In the genomic region with DNA sequence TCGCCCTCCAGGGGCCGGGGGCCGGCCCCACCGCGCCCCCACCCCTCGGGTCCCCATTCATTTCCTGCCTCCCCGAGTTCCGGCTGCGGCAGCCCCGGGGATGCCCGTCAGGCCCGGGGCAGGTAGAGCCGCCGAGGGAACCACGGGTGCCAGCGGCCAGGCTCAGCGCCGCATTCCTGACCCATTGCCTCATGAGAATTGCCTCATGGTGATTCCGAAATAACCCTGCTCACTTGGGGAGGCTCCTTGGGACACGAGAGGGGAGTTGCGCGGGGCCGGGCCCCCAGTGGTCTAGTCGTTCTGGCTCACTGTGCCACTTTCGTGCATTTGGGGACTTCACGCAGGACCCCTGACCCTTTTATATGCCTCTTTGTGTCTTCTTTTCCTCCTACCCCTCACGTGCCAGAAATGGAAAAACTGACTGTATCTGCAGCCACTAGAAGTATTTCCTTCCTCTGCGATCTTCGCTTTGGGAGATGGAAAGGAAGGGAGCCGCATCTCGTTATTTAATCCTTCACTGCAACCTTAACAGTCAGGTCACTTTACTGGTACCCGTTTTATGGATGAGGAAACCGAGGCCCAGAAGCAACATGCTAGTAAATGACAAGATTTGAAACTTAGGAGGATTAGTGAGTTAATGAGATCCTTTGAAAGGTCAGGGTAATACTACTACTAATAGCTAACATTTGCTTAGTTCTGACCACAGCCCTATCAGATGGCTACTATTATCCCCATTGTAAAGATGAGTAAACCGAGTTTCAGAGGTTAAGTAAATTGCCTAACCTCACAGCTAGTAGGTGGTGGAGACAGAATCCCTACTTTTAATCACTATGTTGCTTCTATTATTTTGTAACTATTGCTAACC, we compare ENCODE assay signal across 1 cellular context.
TF ChIP-seq lines count a peak whose summit lies in the region.

No MANE protein-coding gene starts in this region.

TF ChIP-seq in GM12878, 131 proteins besides CTCF, POLR2A, EP300 and RAD21 (continued from another document):
- TF ChIP-seq, protein P1, sequence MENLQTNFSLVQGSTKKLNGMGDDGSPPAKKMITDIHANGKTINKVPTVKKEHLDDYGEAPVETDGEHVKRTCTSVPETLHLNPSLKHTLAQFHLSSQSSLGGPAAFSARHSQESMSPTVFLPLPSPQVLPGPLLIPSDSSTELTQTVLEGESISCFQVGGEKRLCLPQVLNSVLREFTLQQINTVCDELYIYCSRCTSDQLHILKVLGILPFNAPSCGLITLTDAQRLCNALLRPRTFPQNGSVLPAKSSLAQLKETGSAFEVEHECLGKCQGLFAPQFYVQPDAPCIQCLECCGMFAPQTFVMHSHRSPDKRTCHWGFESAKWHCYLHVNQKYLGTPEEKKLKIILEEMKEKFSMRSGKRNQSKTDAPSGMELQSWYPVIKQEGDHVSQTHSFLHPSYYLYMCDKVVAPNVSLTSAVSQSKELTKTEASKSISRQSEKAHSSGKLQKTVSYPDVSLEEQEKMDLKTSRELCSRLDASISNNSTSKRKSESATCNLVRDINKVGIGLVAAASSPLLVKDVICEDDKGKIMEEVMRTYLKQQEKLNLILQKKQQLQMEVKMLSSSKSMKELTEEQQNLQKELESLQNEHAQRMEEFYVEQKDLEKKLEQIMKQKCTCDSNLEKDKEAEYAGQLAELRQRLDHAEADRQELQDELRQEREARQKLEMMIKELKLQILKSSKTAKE (IDR thresholded peaks at IDR 0.05; ENCODE audit: low read depth, poor library complexity, severe bottlenecking), result no peak
- TF ChIP-seq, protein P2, sequence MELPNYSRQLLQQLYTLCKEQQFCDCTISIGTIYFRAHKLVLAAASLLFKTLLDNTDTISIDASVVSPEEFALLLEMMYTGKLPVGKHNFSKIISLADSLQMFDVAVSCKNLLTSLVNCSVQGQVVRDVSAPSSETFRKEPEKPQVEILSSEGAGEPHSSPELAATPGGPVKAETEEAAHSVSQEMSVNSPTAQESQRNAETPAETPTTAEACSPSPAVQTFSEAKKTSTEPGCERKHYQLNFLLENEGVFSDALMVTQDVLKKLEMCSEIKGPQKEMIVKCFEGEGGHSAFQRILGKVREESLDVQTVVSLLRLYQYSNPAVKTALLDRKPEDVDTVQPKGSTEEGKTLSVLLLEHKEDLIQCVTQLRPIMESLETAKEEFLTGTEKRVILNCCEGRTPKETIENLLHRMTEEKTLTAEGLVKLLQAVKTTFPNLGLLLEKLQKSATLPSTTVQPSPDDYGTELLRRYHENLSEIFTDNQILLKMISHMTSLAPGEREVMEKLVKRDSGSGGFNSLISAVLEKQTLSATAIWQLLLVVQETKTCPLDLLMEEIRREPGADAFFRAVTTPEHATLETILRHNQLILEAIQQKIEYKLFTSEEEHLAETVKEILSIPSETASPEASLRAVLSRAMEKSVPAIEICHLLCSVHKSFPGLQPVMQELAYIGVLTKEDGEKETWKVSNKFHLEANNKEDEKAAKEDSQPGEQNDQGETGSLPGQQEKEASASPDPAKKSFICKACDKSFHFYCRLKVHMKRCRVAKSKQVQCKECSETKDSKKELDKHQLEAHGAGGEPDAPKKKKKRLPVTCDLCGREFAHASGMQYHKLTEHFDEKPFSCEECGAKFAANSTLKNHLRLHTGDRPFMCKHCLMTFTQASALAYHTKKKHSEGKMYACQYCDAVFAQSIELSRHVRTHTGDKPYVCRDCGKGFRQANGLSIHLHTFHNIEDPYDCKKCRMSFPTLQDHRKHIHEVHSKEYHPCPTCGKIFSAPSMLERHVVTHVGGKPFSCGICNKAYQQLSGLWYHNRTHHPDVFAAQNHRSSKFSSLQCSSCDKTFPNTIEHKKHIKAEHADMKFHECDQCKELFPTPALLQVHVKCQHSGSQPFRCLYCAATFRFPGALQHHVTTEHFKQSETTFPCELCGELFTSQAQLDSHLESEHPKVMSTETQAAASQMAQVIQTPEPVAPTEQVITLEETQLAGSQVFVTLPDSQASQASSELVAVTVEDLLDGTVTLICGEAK (IDR thresholded peaks at IDR 0.05; ENCODE audit: borderline replicate concordance), result no peak
- TF ChIP-seq ZNF274 (IDR thresholded peaks at IDR 0.05; ENCODE audit: insufficient read depth, insufficient read length) (no peak), NBN (IDR thresholded peaks at IDR 0.05) (0 out of 2 replicates have a peak, but pooled peaks have one; percentile 19), HDGF (IDR thresholded peaks at IDR 0.05) (peak; percentile 39; the same call in 1 of the 2 replicates), NFYA (IDR thresholded peaks at IDR 0.05; ENCODE audit: borderline replicate concordance, low read depth, low read length) (no peak), ETV6 (conservative IDR thresholded peaks at IDR 0.05 in 1 of 2, IDR thresholded peaks at IDR 0.05 in 1 of 2; ENCODE audit: borderline replicate concordance in 1 of 2, low read depth in 1 of 2) (no peak), TARDBP (IDR thresholded peaks at IDR 0.05; ENCODE audit: borderline replicate concordance) (no peak), EZH2 (IDR thresholded peaks at IDR 0.05; ENCODE audit: borderline replicate concordance, control insufficient read depth, low read depth, low read length) (no peak), BHLHE40 (IDR thresholded peaks at IDR 0.05; ENCODE audit: borderline replicate concordance in 1 of 2, low read depth in 2 of 2, low read length in 1 of 2) (peak; percentile 26 to 66; a peak in 3 of 4 replicates), MTA3 (IDR thresholded peaks at IDR 0.05; ENCODE audit: borderline replicate concordance, low read length) (no peak), ZNF384 (IDR thresholded peaks at IDR 0.05; ENCODE audit: borderline replicate concordance, low read depth, low read length) (no peak), ZNF24 (IDR thresholded peaks at IDR 0.05) (no peak), IRF4 (IDR thresholded peaks at IDR 0.05; ENCODE audit: low read depth, low read length) (no peak), SREBF2 (IDR thresholded peaks at IDR 0.05; ENCODE audit: low read length) (no peak), ZZZ3 (IDR thresholded peaks at IDR 0.05; ENCODE audit: control insufficient read depth, insufficient read length, low read depth) (no peak)
- TF ChIP-seq, protein P3, sequence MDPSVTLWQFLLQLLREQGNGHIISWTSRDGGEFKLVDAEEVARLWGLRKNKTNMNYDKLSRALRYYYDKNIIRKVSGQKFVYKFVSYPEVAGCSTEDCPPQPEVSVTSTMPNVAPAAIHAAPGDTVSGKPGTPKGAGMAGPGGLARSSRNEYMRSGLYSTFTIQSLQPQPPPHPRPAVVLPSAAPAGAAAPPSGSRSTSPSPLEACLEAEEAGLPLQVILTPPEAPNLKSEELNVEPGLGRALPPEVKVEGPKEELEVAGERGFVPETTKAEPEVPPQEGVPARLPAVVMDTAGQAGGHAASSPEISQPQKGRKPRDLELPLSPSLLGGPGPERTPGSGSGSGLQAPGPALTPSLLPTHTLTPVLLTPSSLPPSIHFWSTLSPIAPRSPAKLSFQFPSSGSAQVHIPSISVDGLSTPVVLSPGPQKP (IDR thresholded peaks at IDR 0.05; ENCODE audit: low read depth, low read length), result no peak
- TF ChIP-seq, protein P4, sequence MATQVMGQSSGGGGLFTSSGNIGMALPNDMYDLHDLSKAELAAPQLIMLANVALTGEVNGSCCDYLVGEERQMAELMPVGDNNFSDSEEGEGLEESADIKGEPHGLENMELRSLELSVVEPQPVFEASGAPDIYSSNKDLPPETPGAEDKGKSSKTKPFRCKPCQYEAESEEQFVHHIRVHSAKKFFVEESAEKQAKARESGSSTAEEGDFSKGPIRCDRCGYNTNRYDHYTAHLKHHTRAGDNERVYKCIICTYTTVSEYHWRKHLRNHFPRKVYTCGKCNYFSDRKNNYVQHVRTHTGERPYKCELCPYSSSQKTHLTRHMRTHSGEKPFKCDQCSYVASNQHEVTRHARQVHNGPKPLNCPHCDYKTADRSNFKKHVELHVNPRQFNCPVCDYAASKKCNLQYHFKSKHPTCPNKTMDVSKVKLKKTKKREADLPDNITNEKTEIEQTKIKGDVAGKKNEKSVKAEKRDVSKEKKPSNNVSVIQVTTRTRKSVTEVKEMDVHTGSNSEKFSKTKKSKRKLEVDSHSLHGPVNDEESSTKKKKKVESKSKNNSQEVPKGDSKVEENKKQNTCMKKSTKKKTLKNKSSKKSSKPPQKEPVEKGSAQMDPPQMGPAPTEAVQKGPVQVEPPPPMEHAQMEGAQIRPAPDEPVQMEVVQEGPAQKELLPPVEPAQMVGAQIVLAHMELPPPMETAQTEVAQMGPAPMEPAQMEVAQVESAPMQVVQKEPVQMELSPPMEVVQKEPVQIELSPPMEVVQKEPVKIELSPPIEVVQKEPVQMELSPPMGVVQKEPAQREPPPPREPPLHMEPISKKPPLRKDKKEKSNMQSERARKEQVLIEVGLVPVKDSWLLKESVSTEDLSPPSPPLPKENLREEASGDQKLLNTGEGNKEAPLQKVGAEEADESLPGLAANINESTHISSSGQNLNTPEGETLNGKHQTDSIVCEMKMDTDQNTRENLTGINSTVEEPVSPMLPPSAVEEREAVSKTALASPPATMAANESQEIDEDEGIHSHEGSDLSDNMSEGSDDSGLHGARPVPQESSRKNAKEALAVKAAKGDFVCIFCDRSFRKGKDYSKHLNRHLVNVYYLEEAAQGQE (IDR thresholded peaks at IDR 0.05; ENCODE audit: low read depth, low read length), result no peak
